ENCODE assay signal across 1 cellular context in genomic region chr20:38651562-38651961, GRCh38.
A peak's percentile ranks its signal among the peaks of the same experiment; 100 is the strongest.
TF ChIP-seq lines count a peak whose summit lies in the region.

No MANE protein-coding gene starts in this region.

TF ChIP-seq in K562, 482 proteins besides CTCF, POLR2A, EP300 and RAD21 (continued from another document and continues in another):
- TF ChIP-seq NFIC (IDR thresholded peaks at IDR 0.05) (no peak), ZSCAN32 (CRISPR knock-in tag; IDR thresholded peaks at IDR 0.05) (no peak), TGIF2 (CRISPR knock-in tag; IDR thresholded peaks at IDR 0.05) (no peak), ZNF76 (CRISPR knock-in tag; IDR thresholded peaks at IDR 0.05; ENCODE audit: borderline replicate concordance) (no peak), NRF1 (conservative IDR thresholded peaks at IDR 0.05 in 1 of 2, IDR thresholded peaks at IDR 0.05 in 1 of 2) (no peak), NFXL1 (CRISPR knock-in tag; IDR thresholded peaks at IDR 0.05) (no peak), ZNF79 (CRISPR knock-in tag; IDR thresholded peaks at IDR 0.05; ENCODE audit: low read depth) (no peak), ZNF398 (CRISPR knock-in tag; IDR thresholded peaks at IDR 0.05) (no peak), GABPA (tag; conservative IDR thresholded peaks at IDR 0.05; ENCODE audit: low read depth) (no peak), ZFPM2 (CRISPR knock-in tag; IDR thresholded peaks at IDR 0.05) (no peak), ZNF707 (CRISPR knock-in tag; conservative IDR thresholded peaks at IDR 0.05) (no peak), BACH1 (tag; IDR thresholded peaks at IDR 0.05) (no peak), NKRF (IDR thresholded peaks at IDR 0.05; ENCODE audit: borderline replicate concordance) (0 out of 2 replicates have a peak, but pooled peaks have one; percentile 22), TAF15 (IDR thresholded peaks at IDR 0.05; ENCODE audit: low read depth, low read length) (no peak), HBP1 (CRISPR knock-in tag; IDR thresholded peaks at IDR 0.05) (0 out of 2 replicates have a peak, but pooled peaks have one; percentile 12), HDAC1 (IDR thresholded peaks at IDR 0.05) (peak in 1 of 2 experiments; percentile 73; a peak in 2 of 4 replicates), HNRNPH1 (optimal IDR thresholded peaks at IDR 0.05; ENCODE audit: low read depth, low read length) (no peak), ZNF609 (CRISPR knock-in tag; IDR thresholded peaks at IDR 0.05; ENCODE audit: borderline replicate concordance) (no peak), POLR2AphosphoS5 (IDR thresholded peaks at IDR 0.05; ENCODE audit: control insufficient read depth, insufficient read depth, low read depth, low read length) (no peak), HLTF (IDR thresholded peaks at IDR 0.05) (no peak), STAT5A (IDR thresholded peaks at IDR 0.05; ENCODE audit: borderline replicate concordance, low read length) (no peak), GABPB1 (CRISPR knock-in tag; IDR thresholded peaks at IDR 0.05) (no peak), ZNF57 (CRISPR knock-in tag; IDR thresholded peaks at IDR 0.05) (no peak), ZNF780A (CRISPR knock-in tag; IDR thresholded peaks at IDR 0.05) (no peak), ZBTB5 (IDR thresholded peaks at IDR 0.05) (no peak), ZBTB40 (IDR thresholded peaks at IDR 0.05) (no peak), ZBTB40 (CRISPR knock-in tag; IDR thresholded peaks at IDR 0.05) (no peak), ZBTB26 (CRISPR knock-in tag; IDR thresholded peaks at IDR 0.05) (0 out of 2 replicates have a peak, but pooled peaks have one; percentile 27), ELF4 (CRISPR knock-in tag; IDR thresholded peaks at IDR 0.05) (no peak), XRCC4 (IDR thresholded peaks at IDR 0.05; ENCODE audit: extremely low read depth, insufficient read depth, insufficient read length) (no peak), TRIM28 (IDR thresholded peaks at IDR 0.05) (no peak), FOXA1 (IDR thresholded peaks at IDR 0.05; ENCODE audit: borderline replicate concordance) (no peak), FOXP4 (CRISPR knock-in tag; IDR thresholded peaks at IDR 0.05; ENCODE audit: borderline replicate concordance) (no peak), FOXP1 (CRISPR knock-in tag; IDR thresholded peaks at IDR 0.05) (no peak)
